ENCODE assay signal across 1 cellular context in the genomic region with DNA sequence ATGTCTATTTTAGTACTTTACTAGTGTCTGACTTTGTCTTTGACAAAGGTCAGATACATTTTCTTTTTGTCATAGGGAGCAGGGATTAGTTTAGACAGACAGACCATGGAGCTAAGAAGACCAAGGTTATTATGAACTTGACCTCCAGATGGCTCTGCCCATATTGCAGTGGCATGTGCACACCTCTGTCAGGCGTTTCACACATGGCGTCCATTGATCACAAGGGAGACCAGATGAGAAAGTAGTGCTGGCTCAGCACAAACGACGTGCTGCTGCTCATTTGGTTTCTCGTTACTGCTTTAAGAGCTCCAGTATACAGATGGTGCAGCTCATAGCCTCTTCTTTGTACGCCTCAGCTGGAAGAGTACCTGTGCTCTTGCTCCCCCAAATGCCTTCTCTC.
TF ChIP-seq lines count a peak whose summit lies in the region.

No MANE protein-coding gene starts in this region.

TF ChIP-seq in K562, 482 proteins besides CTCF, POLR2A, EP300 and RAD21 (continued from another document):
- TF ChIP-seq NR0B1 (IDR thresholded peaks at IDR 0.05; ENCODE audit: partially characterized antibody): no peak
- TF ChIP-seq, protein P1, sequence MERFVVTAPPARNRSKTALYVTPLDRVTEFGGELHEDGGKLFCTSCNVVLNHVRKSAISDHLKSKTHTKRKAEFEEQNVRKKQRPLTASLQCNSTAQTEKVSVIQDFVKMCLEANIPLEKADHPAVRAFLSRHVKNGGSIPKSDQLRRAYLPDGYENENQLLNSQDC (CRISPR knock-in tag; IDR thresholded peaks at IDR 0.05): no peak
- TF ChIP-seq ELF2 (CRISPR knock-in tag; IDR thresholded peaks at IDR 0.05): no peak
- no peak for TF ChIP-seq MIER1 (IDR thresholded peaks at IDR 0.05; ENCODE audit: low read depth)
- no peak for TF ChIP-seq MTF1 (CRISPR knock-in tag; IDR thresholded peaks at IDR 0.05; ENCODE audit: borderline replicate concordance)
- no peak for TF ChIP-seq POLR2H (tag; IDR thresholded peaks at IDR 0.05; ENCODE audit: low read depth)
- TF ChIP-seq PRMT5 (CRISPR knock-in tag; IDR thresholded peaks at IDR 0.05): no peak
- no peak for TF ChIP-seq OTX1 (CRISPR knock-in tag; IDR thresholded peaks at IDR 0.05)
- TF ChIP-seq JUN (IDR thresholded peaks at IDR 0.05; ENCODE audit: borderline replicate concordance, low read depth, low read length): no peak
- TF ChIP-seq JUN (CRISPR knock-in tag; IDR thresholded peaks at IDR 0.05; ENCODE audit: borderline replicate concordance): no peak
- TF ChIP-seq CC2D1A (IDR thresholded peaks at IDR 0.05): no peak
- TF ChIP-seq ZNF668 (CRISPR knock-in tag; IDR thresholded peaks at IDR 0.05): no peak
- TF ChIP-seq MAFK (IDR thresholded peaks at IDR 0.05; ENCODE audit: low read length): peak; percentile 70
- TF ChIP-seq MAFG (tag; conservative IDR thresholded peaks at IDR 0.05): peak; percentile 69
- no peak for TF ChIP-seq PURB (CRISPR knock-in tag; IDR thresholded peaks at IDR 0.05; ENCODE audit: low read depth)
- TF ChIP-seq NELFE (IDR thresholded peaks at IDR 0.05; ENCODE audit: insufficient read depth, insufficient read length): no peak
- TF ChIP-seq C11orf30 (IDR thresholded peaks at IDR 0.05; ENCODE audit: low read depth): peak; percentile 80
- no peak for TF ChIP-seq ZNF584 (CRISPR knock-in tag; IDR thresholded peaks at IDR 0.05; ENCODE audit: low read depth)
- TF ChIP-seq ZNF316 (IDR thresholded peaks at IDR 0.05): peak; percentile 85
TF ChIP-seq in K562: peak in this region for 5.
